7 cellular contexts compared by ENCODE assay signal in genomic region chr7:158876984-158877383, GRCh38.
"Had no signal": no experiment of that assay in that cellular context is flagged by ENCODE, and none has a peak within 500 bp of the region (broad histone marks: within the 10 kb centered on the region; RNA-seq: fewer than 3 reads in every experiment).

No MANE protein-coding gene starts in this region.

- H3K4me3 Mint-ChIP-seq: HFFc6, IgD-negative memory B cell had no signal

- H3K4me1 ChIP-seq: HAP-1 had no signal

- H3K4me3 ChIP-seq: GM23248, HAP-1 had no signal

- H3K9me3 ChIP-seq: HAP-1 had no signal

- H3K27ac ChIP-seq: GM23248 had no signal

- H3K9ac ChIP-seq: GM23248 had no signal

- H3K9me3 Mint-ChIP-seq: HFFc6, IgD-negative memory B cell had no signal

- H3K27ac Mint-ChIP-seq: HFFc6 had no signal

- H3K27me3 Mint-ChIP-seq: IgD-negative memory B cell had no signal

- DNase-seq: GM23248, GOT3, H7, HFFc6 had no signal

- ATAC-seq: HCT116 had no signal
